In the genomic region with DNA sequence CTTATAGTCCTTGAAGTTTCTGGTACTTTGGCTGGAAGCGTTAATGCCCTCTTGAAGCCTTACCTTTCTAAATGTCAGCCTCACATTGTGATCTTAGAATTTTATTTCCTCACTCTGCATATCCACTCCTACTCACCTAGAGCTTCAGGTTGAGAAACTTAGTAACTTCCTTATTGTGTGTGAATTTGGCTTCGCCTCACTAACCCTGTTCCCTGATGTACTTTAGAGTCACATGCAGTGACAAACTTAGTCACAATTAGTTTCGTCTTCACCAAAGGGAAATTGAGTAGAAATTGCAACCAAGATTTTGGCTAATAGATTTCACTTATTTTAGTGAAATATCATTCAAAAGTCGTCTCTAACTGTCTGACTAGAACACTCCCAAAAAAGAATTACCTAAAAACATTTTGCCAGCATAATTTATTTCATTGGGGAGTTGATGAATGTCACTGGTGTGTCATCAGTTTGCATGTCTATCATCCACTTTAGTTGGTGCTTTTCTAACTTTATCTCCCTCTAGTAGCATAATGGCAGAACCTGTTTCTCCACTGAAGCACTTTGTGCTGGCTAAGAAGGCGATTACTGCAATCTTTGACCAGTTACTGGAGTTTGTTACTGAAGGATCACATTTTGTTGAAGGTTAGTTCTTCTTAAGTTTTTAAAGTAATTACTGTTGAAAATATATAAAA, we compare ENCODE assay signal across 1 cellular context.
A peak's percentile ranks its signal among the peaks of the same experiment; 100 is the strongest.
TF ChIP-seq lines count a peak whose summit lies in the region.

No MANE protein-coding gene starts in this region.

TF ChIP-seq in GM12878, 131 proteins besides CTCF, POLR2A, EP300 and RAD21 (continued from another document and continues in another):
- TF ChIP-seq, protein P1, sequence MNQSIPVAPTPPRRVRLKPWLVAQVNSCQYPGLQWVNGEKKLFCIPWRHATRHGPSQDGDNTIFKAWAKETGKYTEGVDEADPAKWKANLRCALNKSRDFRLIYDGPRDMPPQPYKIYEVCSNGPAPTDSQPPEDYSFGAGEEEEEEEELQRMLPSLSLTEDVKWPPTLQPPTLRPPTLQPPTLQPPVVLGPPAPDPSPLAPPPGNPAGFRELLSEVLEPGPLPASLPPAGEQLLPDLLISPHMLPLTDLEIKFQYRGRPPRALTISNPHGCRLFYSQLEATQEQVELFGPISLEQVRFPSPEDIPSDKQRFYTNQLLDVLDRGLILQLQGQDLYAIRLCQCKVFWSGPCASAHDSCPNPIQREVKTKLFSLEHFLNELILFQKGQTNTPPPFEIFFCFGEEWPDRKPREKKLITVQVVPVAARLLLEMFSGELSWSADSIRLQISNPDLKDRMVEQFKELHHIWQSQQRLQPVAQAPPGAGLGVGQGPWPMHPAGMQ (IDR thresholded peaks at IDR 0.05; ENCODE audit: borderline replicate concordance) = no peak
- TF ChIP-seq IKZF2 (IDR thresholded peaks at IDR 0.05) (peak in 1 of 2 experiments; percentile 37; a peak in 2 of 4 replicates), PAX5 (IDR thresholded peaks at IDR 0.05; ENCODE audit: borderline replicate concordance, low read depth, low read length) (peak; percentile 73; the same call in 1 of the 2 replicates), ZNF384 (IDR thresholded peaks at IDR 0.05; ENCODE audit: borderline replicate concordance, low read depth, low read length) (no peak), GATAD2B (conservative IDR thresholded peaks at IDR 0.05; ENCODE audit: low read depth) (no peak; the same call in none of the 2 replicates), NFYA (IDR thresholded peaks at IDR 0.05; ENCODE audit: borderline replicate concordance, low read depth, low read length) (no peak), POU2F2 (IDR thresholded peaks at IDR 0.05; ENCODE audit: borderline replicate concordance, low read depth, low read length) (peak; percentile 64; the same call in 2 of the 3 replicates), JUNB (IDR thresholded peaks at IDR 0.05) (peak; percentile 4; the same call in 1 of the 2 replicates), HDAC6 (IDR thresholded peaks at IDR 0.05; ENCODE audit: unreplicated experiment) (no peak), NR2C2 (IDR thresholded peaks at IDR 0.05; ENCODE audit: borderline replicate concordance, control insufficient read depth, insufficient read length, low read depth) (no peak), CEBPB (IDR thresholded peaks at IDR 0.05; ENCODE audit: borderline replicate concordance in 1 of 2, low read depth in 2 of 2, low read length in 2 of 2) (peak in 1 of 2 experiments; percentile 51; a peak in 1 of 4 replicates), CREB1 (IDR thresholded peaks at IDR 0.05; ENCODE audit: low read depth) (peak; percentile 61), SIN3A (IDR thresholded peaks at IDR 0.05; ENCODE audit: low read depth, low read length) (no peak), SREBF1 (IDR thresholded peaks at IDR 0.05; ENCODE audit: low read length) (no peak), CHD1 (IDR thresholded peaks at IDR 0.05; ENCODE audit: low read depth, low read length) (no peak), SMAD1 (IDR thresholded peaks at IDR 0.05; ENCODE audit: low read depth, partially characterized antibody) (peak; percentile 62), MTA2 (IDR thresholded peaks at IDR 0.05; ENCODE audit: low read depth) (peak; percentile 50; the same call in 1 of the 2 replicates), JUND (IDR thresholded peaks at IDR 0.05; ENCODE audit: low read depth, low read length) (no peak), NR2C1 (IDR thresholded peaks at IDR 0.05) (no peak), MXI1 (IDR thresholded peaks at IDR 0.05; ENCODE audit: low read depth, low read length) (peak; percentile 38; the same call in 1 of the 2 replicates), SUZ12 (IDR thresholded peaks at IDR 0.05; ENCODE audit: unreplicated experiment) (no peak), YY1 (IDR thresholded peaks at IDR 0.05; ENCODE audit: low read depth, low read length) (no peak), ZZZ3 (IDR thresholded peaks at IDR 0.05; ENCODE audit: control insufficient read depth, insufficient read length, low read depth) (no peak), FOXM1 (IDR thresholded peaks at IDR 0.05; ENCODE audit: low read depth, low read length) (peak; percentile 32; the same call in 1 of the 2 replicates), RCOR1 (conservative IDR thresholded peaks at IDR 0.05; ENCODE audit: low read depth, low read length) (no peak), SMARCA5 (IDR thresholded peaks at IDR 0.05) (no peak), SREBF2 (IDR thresholded peaks at IDR 0.05; ENCODE audit: low read length) (no peak), EZH2 (IDR thresholded peaks at IDR 0.05; ENCODE audit: borderline replicate concordance, control insufficient read depth, low read depth, low read length) (no peak), EED (IDR thresholded peaks at IDR 0.05; ENCODE audit: low read depth) (0 out of 2 replicates have a peak, but pooled peaks have one; percentile 15), CBFB (IDR thresholded peaks at IDR 0.05; ENCODE audit: low read depth) (no peak)
- TF ChIP-seq, protein P2, sequence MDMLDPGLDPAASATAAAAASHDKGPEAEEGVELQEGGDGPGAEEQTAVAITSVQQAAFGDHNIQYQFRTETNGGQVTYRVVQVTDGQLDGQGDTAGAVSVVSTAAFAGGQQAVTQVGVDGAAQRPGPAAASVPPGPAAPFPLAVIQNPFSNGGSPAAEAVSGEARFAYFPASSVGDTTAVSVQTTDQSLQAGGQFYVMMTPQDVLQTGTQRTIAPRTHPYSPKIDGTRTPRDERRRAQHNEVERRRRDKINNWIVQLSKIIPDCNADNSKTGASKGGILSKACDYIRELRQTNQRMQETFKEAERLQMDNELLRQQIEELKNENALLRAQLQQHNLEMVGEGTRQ (IDR thresholded peaks at IDR 0.05; ENCODE audit: borderline replicate concordance, low read depth, low read length) = peak; percentile 10; the same call in 1 of the 2 replicates
- TF ChIP-seq, protein P3, sequence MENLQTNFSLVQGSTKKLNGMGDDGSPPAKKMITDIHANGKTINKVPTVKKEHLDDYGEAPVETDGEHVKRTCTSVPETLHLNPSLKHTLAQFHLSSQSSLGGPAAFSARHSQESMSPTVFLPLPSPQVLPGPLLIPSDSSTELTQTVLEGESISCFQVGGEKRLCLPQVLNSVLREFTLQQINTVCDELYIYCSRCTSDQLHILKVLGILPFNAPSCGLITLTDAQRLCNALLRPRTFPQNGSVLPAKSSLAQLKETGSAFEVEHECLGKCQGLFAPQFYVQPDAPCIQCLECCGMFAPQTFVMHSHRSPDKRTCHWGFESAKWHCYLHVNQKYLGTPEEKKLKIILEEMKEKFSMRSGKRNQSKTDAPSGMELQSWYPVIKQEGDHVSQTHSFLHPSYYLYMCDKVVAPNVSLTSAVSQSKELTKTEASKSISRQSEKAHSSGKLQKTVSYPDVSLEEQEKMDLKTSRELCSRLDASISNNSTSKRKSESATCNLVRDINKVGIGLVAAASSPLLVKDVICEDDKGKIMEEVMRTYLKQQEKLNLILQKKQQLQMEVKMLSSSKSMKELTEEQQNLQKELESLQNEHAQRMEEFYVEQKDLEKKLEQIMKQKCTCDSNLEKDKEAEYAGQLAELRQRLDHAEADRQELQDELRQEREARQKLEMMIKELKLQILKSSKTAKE (IDR thresholded peaks at IDR 0.05; ENCODE audit: low read depth, poor library complexity, severe bottlenecking) = peak; percentile 15
- TF ChIP-seq, protein P4, sequence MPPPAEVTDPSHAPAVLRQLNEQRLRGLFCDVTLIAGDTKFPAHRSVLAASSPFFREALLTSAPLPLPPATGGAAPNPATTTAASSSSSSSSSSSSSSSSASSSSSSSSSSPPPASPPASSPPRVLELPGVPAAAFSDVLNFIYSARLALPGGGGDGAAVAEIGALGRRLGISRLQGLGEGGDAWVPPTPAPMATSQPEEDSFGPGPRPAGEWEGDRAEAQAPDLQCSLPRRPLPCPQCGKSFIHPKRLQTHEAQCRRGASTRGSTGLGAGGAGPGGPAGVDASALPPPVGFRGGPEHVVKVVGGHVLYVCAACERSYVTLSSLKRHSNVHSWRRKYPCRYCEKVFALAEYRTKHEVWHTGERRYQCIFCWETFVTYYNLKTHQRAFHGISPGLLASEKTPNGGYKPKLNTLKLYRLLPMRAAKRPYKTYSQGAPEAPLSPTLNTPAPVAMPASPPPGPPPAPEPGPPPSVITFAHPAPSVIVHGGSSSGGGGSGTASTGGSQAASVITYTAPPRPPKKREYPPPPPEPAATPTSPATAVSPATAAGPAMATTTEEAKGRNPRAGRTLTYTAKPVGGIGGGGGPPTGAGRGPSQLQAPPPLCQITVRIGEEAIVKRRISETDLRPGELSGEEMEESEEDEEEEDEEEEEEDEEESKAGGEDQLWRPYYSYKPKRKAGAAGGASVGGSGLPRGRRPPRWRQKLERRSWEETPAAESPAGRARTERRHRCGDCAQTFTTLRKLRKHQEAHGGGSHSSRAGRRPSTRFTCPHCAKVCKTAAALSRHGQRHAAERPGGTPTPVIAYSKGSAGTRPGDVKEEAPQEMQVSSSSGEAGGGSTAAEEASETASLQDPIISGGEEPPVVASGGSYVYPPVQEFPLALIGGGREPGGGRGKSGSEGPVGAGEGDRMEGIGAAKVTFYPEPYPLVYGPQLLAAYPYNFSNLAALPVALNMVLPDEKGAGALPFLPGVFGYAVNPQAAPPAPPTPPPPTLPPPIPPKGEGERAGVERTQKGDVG (CRISPR knock-in tag; IDR thresholded peaks at IDR 0.05) = no peak
- TF ChIP-seq, protein P5, sequence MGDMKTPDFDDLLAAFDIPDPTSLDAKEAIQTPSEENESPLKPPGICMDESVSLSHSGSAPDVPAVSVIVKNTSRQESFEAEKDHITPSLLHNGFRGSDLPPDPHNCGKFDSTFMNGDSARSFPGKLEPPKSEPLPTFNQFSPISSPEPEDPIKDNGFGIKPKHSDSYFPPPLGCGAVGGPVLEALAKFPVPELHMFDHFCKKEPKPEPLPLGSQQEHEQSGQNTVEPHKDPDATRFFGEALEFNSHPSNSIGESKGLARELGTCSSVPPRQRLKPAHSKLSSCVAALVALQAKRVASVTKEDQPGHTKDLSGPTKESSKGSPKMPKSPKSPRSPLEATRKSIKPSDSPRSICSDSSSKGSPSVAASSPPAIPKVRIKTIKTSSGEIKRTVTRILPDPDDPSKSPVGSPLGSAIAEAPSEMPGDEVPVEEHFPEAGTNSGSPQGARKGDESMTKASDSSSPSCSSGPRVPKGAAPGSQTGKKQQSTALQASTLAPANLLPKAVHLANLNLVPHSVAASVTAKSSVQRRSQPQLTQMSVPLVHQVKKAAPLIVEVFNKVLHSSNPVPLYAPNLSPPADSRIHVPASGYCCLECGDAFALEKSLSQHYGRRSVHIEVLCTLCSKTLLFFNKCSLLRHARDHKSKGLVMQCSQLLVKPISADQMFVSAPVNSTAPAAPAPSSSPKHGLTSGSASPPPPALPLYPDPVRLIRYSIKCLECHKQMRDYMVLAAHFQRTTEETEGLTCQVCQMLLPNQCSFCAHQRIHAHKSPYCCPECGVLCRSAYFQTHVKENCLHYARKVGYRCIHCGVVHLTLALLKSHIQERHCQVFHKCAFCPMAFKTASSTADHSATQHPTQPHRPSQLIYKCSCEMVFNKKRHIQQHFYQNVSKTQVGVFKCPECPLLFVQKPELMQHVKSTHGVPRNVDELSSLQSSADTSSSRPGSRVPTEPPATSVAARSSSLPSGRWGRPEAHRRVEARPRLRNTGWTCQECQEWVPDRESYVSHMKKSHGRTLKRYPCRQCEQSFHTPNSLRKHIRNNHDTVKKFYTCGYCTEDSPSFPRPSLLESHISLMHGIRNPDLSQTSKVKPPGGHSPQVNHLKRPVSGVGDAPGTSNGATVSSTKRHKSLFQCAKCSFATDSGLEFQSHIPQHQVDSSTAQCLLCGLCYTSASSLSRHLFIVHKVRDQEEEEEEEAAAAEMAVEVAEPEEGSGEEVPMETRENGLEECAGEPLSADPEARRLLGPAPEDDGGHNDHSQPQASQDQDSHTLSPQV (IDR thresholded peaks at IDR 0.05) = no peak
- TF ChIP-seq, protein P6, sequence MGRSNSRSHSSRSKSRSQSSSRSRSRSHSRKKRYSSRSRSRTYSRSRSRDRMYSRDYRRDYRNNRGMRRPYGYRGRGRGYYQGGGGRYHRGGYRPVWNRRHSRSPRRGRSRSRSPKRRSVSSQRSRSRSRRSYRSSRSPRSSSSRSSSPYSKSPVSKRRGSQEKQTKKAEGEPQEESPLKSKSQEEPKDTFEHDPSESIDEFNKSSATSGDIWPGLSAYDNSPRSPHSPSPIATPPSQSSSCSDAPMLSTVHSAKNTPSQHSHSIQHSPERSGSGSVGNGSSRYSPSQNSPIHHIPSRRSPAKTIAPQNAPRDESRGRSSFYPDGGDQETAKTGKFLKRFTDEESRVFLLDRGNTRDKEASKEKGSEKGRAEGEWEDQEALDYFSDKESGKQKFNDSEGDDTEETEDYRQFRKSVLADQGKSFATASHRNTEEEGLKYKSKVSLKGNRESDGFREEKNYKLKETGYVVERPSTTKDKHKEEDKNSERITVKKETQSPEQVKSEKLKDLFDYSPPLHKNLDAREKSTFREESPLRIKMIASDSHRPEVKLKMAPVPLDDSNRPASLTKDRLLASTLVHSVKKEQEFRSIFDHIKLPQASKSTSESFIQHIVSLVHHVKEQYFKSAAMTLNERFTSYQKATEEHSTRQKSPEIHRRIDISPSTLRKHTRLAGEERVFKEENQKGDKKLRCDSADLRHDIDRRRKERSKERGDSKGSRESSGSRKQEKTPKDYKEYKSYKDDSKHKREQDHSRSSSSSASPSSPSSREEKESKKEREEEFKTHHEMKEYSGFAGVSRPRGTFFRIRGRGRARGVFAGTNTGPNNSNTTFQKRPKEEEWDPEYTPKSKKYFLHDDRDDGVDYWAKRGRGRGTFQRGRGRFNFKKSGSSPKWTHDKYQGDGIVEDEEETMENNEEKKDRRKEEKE (IDR thresholded peaks at IDR 0.05) = no peak
- TF ChIP-seq, protein P7, sequence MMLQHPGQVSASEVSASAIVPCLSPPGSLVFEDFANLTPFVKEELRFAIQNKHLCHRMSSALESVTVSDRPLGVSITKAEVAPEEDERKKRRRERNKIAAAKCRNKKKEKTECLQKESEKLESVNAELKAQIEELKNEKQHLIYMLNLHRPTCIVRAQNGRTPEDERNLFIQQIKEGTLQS (IDR thresholded peaks at IDR 0.05; ENCODE audit: borderline replicate concordance, extremely low read depth, low read depth, low read length) = no peak
- TF ChIP-seq, protein P8, sequence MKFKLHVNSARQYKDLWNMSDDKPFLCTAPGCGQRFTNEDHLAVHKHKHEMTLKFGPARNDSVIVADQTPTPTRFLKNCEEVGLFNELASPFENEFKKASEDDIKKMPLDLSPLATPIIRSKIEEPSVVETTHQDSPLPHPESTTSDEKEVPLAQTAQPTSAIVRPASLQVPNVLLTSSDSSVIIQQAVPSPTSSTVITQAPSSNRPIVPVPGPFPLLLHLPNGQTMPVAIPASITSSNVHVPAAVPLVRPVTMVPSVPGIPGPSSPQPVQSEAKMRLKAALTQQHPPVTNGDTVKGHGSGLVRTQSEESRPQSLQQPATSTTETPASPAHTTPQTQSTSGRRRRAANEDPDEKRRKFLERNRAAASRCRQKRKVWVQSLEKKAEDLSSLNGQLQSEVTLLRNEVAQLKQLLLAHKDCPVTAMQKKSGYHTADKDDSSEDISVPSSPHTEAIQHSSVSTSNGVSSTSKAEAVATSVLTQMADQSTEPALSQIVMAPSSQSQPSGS (IDR thresholded peaks at IDR 0.05; ENCODE audit: low read length) = peak; percentile 64
